In the genomic region with DNA sequence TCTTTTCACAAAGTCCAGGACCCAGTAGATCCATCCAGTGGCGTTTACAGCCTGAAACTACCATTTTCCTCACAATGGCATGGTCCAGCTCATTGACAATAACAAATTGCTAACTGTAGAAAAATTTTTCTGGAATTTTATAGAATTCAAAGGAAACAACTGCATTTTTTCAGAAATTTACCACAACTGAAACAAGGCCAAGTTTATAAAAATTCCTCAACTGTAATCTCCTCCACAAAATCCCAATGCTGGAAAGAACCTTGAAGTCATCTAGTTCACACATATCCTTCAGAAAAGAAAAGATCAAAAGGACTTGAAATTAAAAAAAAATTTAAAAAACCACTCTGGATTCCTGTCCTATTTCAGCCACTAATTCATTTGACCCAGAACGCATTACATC, we compare ENCODE assay signal across 25 cellular contexts.
"Had no signal": no experiment of that assay in that cellular context is flagged by ENCODE, and none has a peak within 500 bp of the region (broad histone marks: within the 10 kb centered on the region; RNA-seq: fewer than 3 reads in every experiment).

No MANE protein-coding gene starts in this region.

- H3K36me3 ChIP-seq: breast epithelium, neutrophil, thyroid gland had no signal

- H3K27me3 ChIP-seq: breast epithelium, neutrophil, thyroid gland had no signal

- DNase-seq: activated B cell treated with CpG ODN at 0.5 μM for 24 hours; activated CD4-positive, alpha-beta memory T cell treated with anti-CD3 and anti-CD28 coated beads for 36 hours; activated CD4-positive, alpha-beta T cell treated with anti-CD3 and anti-CD28 coated beads for 4 hours; activated gamma-delta T cell treated with Interleukin-2 at 50 U/mL for 16 hours; activated T-cell treated with anti-CD3 and anti-CD28 coated beads for 4 hours; amniotic stem cell; cerebellar nuclear complex; effector CD4-positive, alpha-beta T cell; foreskin keratinocyte; glutamatergic neuron; hypothalamus; natural killer cell; stimulated activated CD4-positive, alpha-beta T cell treated with anti-CD3 and anti-CD28 coated beads, Interleukin-12 subunit alpha, Interleukin-12 subunit beta, amount 100 ng/mL, for 4 hours; stimulated activated CD4-positive, alpha-beta T cell treated with anti-CD3 and anti-CD28 coated beads, Interleukin-1b, Interleukin-23, amount 100 ng/mL, for 48 hours; stimulated activated CD8-positive, alpha-beta memory T cell treated with anti-CD3 and anti-CD28 coated beads, Interleukin-4, amount 100 ng/mL, for 48 hours; stimulated activated naive CD4-positive, alpha-beta T cell; T-helper 1 cell; T-helper 9 cell; thyroid gland had no signal

- ATAC-seq: activated naive CD4-positive, alpha-beta T cell treated with anti-CD3 and anti-CD28 coated beads, Interleukin-2, amount 50 U/mL, for 72 hours; esophagus mucosa; foreskin keratinocyte; left lobe of liver; natural killer cell had no signal

- H3K27ac ChIP-seq: breast epithelium, foreskin keratinocyte, neutrophil, thyroid gland had no signal

- H3K4me1 ChIP-seq: breast epithelium, foreskin keratinocyte, thyroid gland had no signal

- H3K9me3 ChIP-seq: breast epithelium, neutrophil, thyroid gland had no signal

- H3K4me3 ChIP-seq: breast epithelium, lung, thyroid gland had no signal
